ENCODE assay signal across 28 cellular contexts in the genomic region with DNA sequence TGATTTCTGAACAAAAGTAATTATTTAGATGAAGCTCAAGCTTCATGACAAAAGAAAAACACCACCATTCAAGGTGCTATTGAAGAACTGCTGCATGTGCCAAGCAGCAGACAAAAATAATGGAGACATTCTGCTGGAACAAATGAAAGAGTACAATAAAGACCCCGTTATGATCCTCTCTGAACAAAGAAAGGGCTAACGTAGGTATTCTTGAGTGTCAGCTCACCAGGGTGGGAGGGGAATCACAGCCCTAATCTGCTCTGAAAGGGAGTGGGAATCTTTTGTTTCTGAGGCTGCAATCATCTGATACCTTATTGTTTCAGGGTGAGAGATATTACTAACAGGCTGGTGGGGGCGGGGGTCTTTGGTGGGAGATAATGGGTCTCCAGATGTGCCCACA. TPM values are rescaled to one million over a fixed set of nuclear protein-coding genes. Genes with fewer than 3 reads are reported as not detected.
A peak's percentile ranks its signal among the peaks of the same experiment; 100 is the strongest.
DNase-seq lines count a peak whose midpoint lies in the region; ATAC-seq, FAIRE-seq and TF ChIP-seq lines count a peak whose summit lies in the region.
"Had no signal": no experiment of that assay in that cellular context is flagged by ENCODE, and none has a peak within 500 bp of the region (broad histone marks: within the 10 kb centered on the region; RNA-seq: fewer than 3 reads in every experiment).

No MANE protein-coding gene starts in this region.

- H2BK20ac ChIP-seq in H1 (ENCODE audit: low read length): no peak overlapping the region

- DNase-seq in NCI-H1105 treated with DMSO at 0.1 percent for 48 hours (lab: John Stamatoyannopoulos, UW) (peak; percentile 61), NCI-H1105 (lab: John Stamatoyannopoulos, UW) (no peak), NCI-H2227 (lab: John Stamatoyannopoulos, UW; ENCODE audit: unreplicated experiment) (peak; percentile 70), H1 (ENCODE audit: low read depth in 1 of 2, low spot score in 2 of 2) (no peak), neuronal stem cell (ENCODE audit: low spot score) (peak; percentile 81), MCF 10A (ENCODE audit: unreplicated experiment) (no peak)
- DNase-seq in naive thymus-derived CD4-positive, alpha-beta T cell: no peak
- DNase-seq in activated CD4-positive, alpha-beta memory T cell treated with anti-CD3 and anti-CD28 coated beads for 36 hours: no peak
- DNase-seq: activated CD8-positive, alpha-beta T cell treated with anti-CD3 and anti-CD28 coated beads for 36 hours; activated gamma-delta T cell; adrenal gland; colonic mucosa; GDM1; GOT3; hypothalamus; mucosa of descending colon; NCI-H1092 treated with DMSO at 0.1 percent for 48 hours; NCI-H2081 treated with DMSO at 0.1 percent for 48 hours; NCI-H510A treated with DMSO at 0.1 percent for 48 hours; SHP77 treated with DMSO at 0.1 percent for 48 hours; stimulated activated CD8-positive, alpha-beta memory T cell treated with anti-CD3 and anti-CD28 coated beads, Interleukin-4, amount 100 ng/mL, for 48 hours; transverse colon had no signal

- no TSS peak for BruUV-seq in MCF 10A (replicated peaks; lab: Mats Ljungman, UMichigan)

- no peak overlapping the region for H2BK15ac ChIP-seq in H1 (ENCODE audit: low read length)
- H2BK15ac ChIP-seq in neuronal stem cell (ENCODE audit: low read length): no peak overlapping the region

- no peaks in the 10 kb centered on the region; the same call in 1 of the 2 replicates for H3K23me2 ChIP-seq in H1 (ENCODE audit: low read depth, low read length)

- TF ChIP-seq POLR2A in H1 (IDR thresholded peaks at IDR 0.05; ENCODE audit: control extremely low read depth in 1 of 2, low read depth in 2 of 2, low read length in 2 of 2): no peak

- CTCF ChIA-PET in H1 (lab: Charles Lee; ENCODE audit: partially characterized antibody) (no interaction called here), MCF 10A (lab: Yijun Ruan, JAX) (interaction anchor here (0.6 to 1.7 kb wide), 4 partner anchors 16 to 191 kb away, joined by 3 to 8 read pairs (median 3); no protein-coding TSS in a partner anchor)
- CTCF ChIA-PET in naive thymus-derived CD4-positive, alpha-beta T cell (lab: Charles Lee): interaction anchor here (0.6 to 0.7 kb wide), 2 partner anchors 47 to 1513 kb away, joined by 3 to 4 read pairs; no protein-coding TSS in a partner anchor
- CTCF ChIA-PET in activated CD4-positive, alpha-beta memory T cell treated with anti-CD3 and anti-CD28 coated beads for 36 hours (lab: Charles Lee): interaction anchor here (1.0 to 1.4 kb wide), 2 partner anchors 54 to 149 kb away, joined by 3 to 4 read pairs; no protein-coding TSS in a partner anchor

- peaks cover 0 to 2% of the 10 kb centered on the region in 2 experiments for H4K20me1 ChIP-seq in H1 (replicated peaks in 1 of 2; ENCODE audit: control insufficient read depth in 1 of 2, insufficient read depth in 2 of 2, low read length in 2 of 2)

- H3K27me3 ChIP-seq in H1 (replicated peaks in 1 of 4; ENCODE audit: control insufficient read depth in 3 of 4, extremely low read depth in 1 of 4, insufficient read depth in 3 of 4, low read length in 3 of 4): no peaks in the 10 kb centered on the region
- no peaks in the 10 kb centered on the region for H3K27me3 ChIP-seq in neuronal stem cell (ENCODE audit: control insufficient read depth in 3 of 3, insufficient read depth in 3 of 3, low read depth in 1 of 3, low read length in 3 of 3)
- H3K27me3 ChIP-seq in naive thymus-derived CD4-positive, alpha-beta T cell (ENCODE audit: control insufficient read depth in 2 of 2, insufficient read depth in 2 of 2, low read length in 2 of 2): no peaks in the 10 kb centered on the region
- H3K27me3 ChIP-seq: adrenal gland, colonic mucosa, esophagus muscularis mucosa, transverse colon had no signal

- peak overlapping the region in 3 of 10 donors; percentile 17 to 42 (median 25) for H3K4me3 Mint-ChIP-seq in naive thymus-derived CD4-positive, alpha-beta T cell
- H3K4me3 Mint-ChIP-seq in activated CD4-positive, alpha-beta memory T cell treated with anti-CD3 and anti-CD28 coated beads for 36 hours: no peak overlapping the region
- H3K4me3 Mint-ChIP-seq in MCF 10A (ENCODE audit: unreplicated experiment): no peak overlapping the region
- H3K4me3 Mint-ChIP-seq: activated CD8-positive, alpha-beta T cell treated with anti-CD3 and anti-CD28 coated beads for 36 hours had no signal

- H3K79me2 ChIP-seq in H1 (ENCODE audit: control insufficient read depth in 1 of 2, insufficient read depth in 2 of 2, low read length in 2 of 2): peaks cover 4 to 72% of the 10 kb centered on the region in 2 experiments; a peak in 3 of 4 replicates

- no peak for TF ChIP-seq EP300 in H1 (IDR thresholded peaks at IDR 0.05; ENCODE audit: borderline replicate concordance in 1 of 2, low read depth in 2 of 2, low read length in 2 of 2)

- H3K9ac ChIP-seq in H1 (replicated peaks in 1 of 4; ENCODE audit: extremely low read depth in 1 of 4, low read depth in 3 of 4, low read length in 3 of 4) (no peak overlapping the region), neuronal stem cell (ENCODE audit: low read depth, low read length, poor library complexity) (no peak overlapping the region)

- no peak overlapping the region for H3K14ac ChIP-seq in H1 (ENCODE audit: insufficient read length)
- no peak overlapping the region for H3K14ac ChIP-seq in neuronal stem cell (ENCODE audit: low read length)

- peak overlapping the region in 1 of 4 experiments; percentile 10; a peak in 2 of 8 replicates for H3K4me3 ChIP-seq in H1 (ENCODE audit: extremely low read depth in 1 of 4, insufficient read depth in 2 of 4, low read depth in 3 of 4, low read length in 4 of 4)
- no peak overlapping the region for H3K4me3 ChIP-seq in neuronal stem cell (ENCODE audit: low read length in 2 of 2)
- no peak overlapping the region for H3K4me3 ChIP-seq in naive thymus-derived CD4-positive, alpha-beta T cell (ENCODE audit: low read length)
- H3K4me3 ChIP-seq: adrenal gland, colonic mucosa, esophagus muscularis mucosa, mucosa of descending colon, prostate gland, transverse colon had no signal

- no peak overlapping the region for H2AK5ac ChIP-seq in H1 (ENCODE audit: low read depth, low read length)
- no peak overlapping the region for H2AK5ac ChIP-seq in neuronal stem cell (ENCODE audit: low read depth, low read length)

- no peak overlapping the region for H2AFZ ChIP-seq in H1 (ENCODE audit: low read length)
- H2AFZ ChIP-seq in neuronal stem cell (ENCODE audit: low read length): no peak overlapping the region

- no peak overlapping the region for H2BK120ac ChIP-seq in H1 (replicated peaks; ENCODE audit: low read depth, low read length)
- no peak overlapping the region for H2BK120ac ChIP-seq in neuronal stem cell (ENCODE audit: low read depth, low read length)

- H3K4me2 ChIP-seq in H1 (ENCODE audit: insufficient read depth in 1 of 2, low read depth in 2 of 2, low read length in 2 of 2) (peak overlapping the region in 1 of 2 experiments; percentile 14; a peak in 1 of 4 replicates), neuronal stem cell (ENCODE audit: insufficient read depth, low read length, poor library complexity, severe bottlenecking) (no peak overlapping the region)

- H4K8ac ChIP-seq in H1 (ENCODE audit: extremely low read depth, insufficient read depth, low read length) (no peak overlapping the region), neuronal stem cell (ENCODE audit: low read depth, low read length) (no peak overlapping the region)

- H4K91ac ChIP-seq in H1 (replicated peaks; ENCODE audit: insufficient read length, low read length): no peak overlapping the region
- H4K91ac ChIP-seq in neuronal stem cell (ENCODE audit: low read depth, low read length, poor library complexity): no peak overlapping the region

- no peaks in the 10 kb centered on the region for H3K27me3 Mint-ChIP-seq in naive thymus-derived CD4-positive, alpha-beta T cell
- no peaks in the 10 kb centered on the region for H3K27me3 Mint-ChIP-seq in activated CD4-positive, alpha-beta memory T cell treated with anti-CD3 and anti-CD28 coated beads for 36 hours
- no peaks in the 10 kb centered on the region for H3K27me3 Mint-ChIP-seq in MCF 10A (ENCODE audit: insufficient read depth, unreplicated experiment)
- H3K27me3 Mint-ChIP-seq: activated CD8-positive, alpha-beta T cell treated with anti-CD3 and anti-CD28 coated beads for 36 hours had no signal

- peaks cover 0 to 3% (median 0%) of the 10 kb centered on the region in 11 donors for H3K9me3 Mint-ChIP-seq in naive thymus-derived CD4-positive, alpha-beta T cell
- no peaks in the 10 kb centered on the region for H3K9me3 Mint-ChIP-seq in activated CD4-positive, alpha-beta memory T cell treated with anti-CD3 and anti-CD28 coated beads for 36 hours
- H3K9me3 Mint-ChIP-seq in MCF 10A (ENCODE audit: unreplicated experiment): no peaks in the 10 kb centered on the region
- H3K9me3 Mint-ChIP-seq: activated CD8-positive, alpha-beta T cell treated with anti-CD3 and anti-CD28 coated beads for 36 hours had no signal

- no peak overlapping the region for H3K56ac ChIP-seq in H1 (replicated peaks; ENCODE audit: insufficient read length, low read depth, low read length)

- TF ChIP-seq RAD21 in H1 (IDR thresholded peaks at IDR 0.05 in 1 of 2, conservative IDR thresholded peaks at IDR 0.05 in 1 of 2; ENCODE audit: low read depth in 2 of 2, low read length in 2 of 2): no peak

- peaks cover 4 to 24% (median 19%) of the 10 kb centered on the region in 5 donors for H3K36me3 Mint-ChIP-seq in naive thymus-derived CD4-positive, alpha-beta T cell
- H3K36me3 Mint-ChIP-seq in activated CD4-positive, alpha-beta memory T cell treated with anti-CD3 and anti-CD28 coated beads for 36 hours: peaks cover 17% of the 10 kb centered on the region
- peaks cover 17% of the 10 kb centered on the region for H3K36me3 Mint-ChIP-seq in MCF 10A (ENCODE audit: insufficient read depth, unreplicated experiment)

- WGBS in H1 (ENCODE audit: extremely low coverage in 1 of 2, insufficient coverage in 1 of 2, insufficient read length in 1 of 2, insufficient replicate concordance in 2 of 2, low coverage in 1 of 2, low lambda C conversion rate in 2 of 2, missing lambda C conversion rate in 1 of 2), 2 experiments: 60% methylated on average over 3 of the region's 3 CpGs; no CpG with 5 or more reads in 1 of the 2 experiments
- no CpG with 5 or more reads among the region's 3 CpGs for WGBS in neuronal stem cell (ENCODE audit: extremely low coverage in 2 of 2, insufficient read length in 2 of 2, insufficient replicate concordance in 1 of 2), 2 donors

- TF ChIP-seq CTCF in H1 (IDR thresholded peaks at IDR 0.05; ENCODE audit: control extremely low read depth in 1 of 3, insufficient read depth in 1 of 3, low read depth in 1 of 3, low read length in 3 of 3): no peak
- no peak for TF ChIP-seq CTCF in MCF 10A (IDR thresholded peaks at IDR 0.05; ENCODE audit: unreplicated experiment)

- H3K23ac ChIP-seq in H1 (ENCODE audit: insufficient read length) (no peak overlapping the region), neuronal stem cell (ENCODE audit: low read depth, low read length, poor library complexity) (no peak overlapping the region)

- H4K5ac ChIP-seq in H1 (ENCODE audit: insufficient read length, low read depth, low read length): no peak overlapping the region

- peak overlapping the region in 3 of 9 donors; percentile 13 to 65 (median 31) for H3K27ac Mint-ChIP-seq in naive thymus-derived CD4-positive, alpha-beta T cell
- H3K27ac Mint-ChIP-seq in activated CD4-positive, alpha-beta memory T cell treated with anti-CD3 and anti-CD28 coated beads for 36 hours: no peak overlapping the region
- H3K27ac Mint-ChIP-seq in MCF 10A (ENCODE audit: low read depth, unreplicated experiment): no peak overlapping the region
- H3K27ac Mint-ChIP-seq: activated CD8-positive, alpha-beta T cell treated with anti-CD3 and anti-CD28 coated beads for 36 hours had no signal

- POLR2A ChIA-PET in H1 (lab: Charles Lee; ENCODE audit: partially characterized antibody) (interaction anchor here (0.5 to 3.9 kb wide), 3 partner anchors 8 to 507 kb away, joined by 3 to 21 read pairs (median 9); partner anchors contain the start of gene CEMIP2), MCF 10A (lab: Yijun Ruan, JAX) (interaction anchor here (1.3 kb wide), 1 partner anchor 10 kb away, joined by 4 read pairs; no protein-coding TSS in a partner anchor)
- POLR2A ChIA-PET in naive thymus-derived CD4-positive, alpha-beta T cell (lab: Charles Lee): no interaction called here
- POLR2A ChIA-PET in activated CD4-positive, alpha-beta memory T cell treated with anti-CD3 and anti-CD28 coated beads for 36 hours (lab: Charles Lee): no interaction called here

- H3K9me3 ChIP-seq in H1 (ENCODE audit: insufficient read depth in 2 of 2, low read depth in 1 of 2, low read length in 1 of 2) (no peaks in the 10 kb centered on the region), neuronal stem cell (replicated peaks in 1 of 2; ENCODE audit: control insufficient read depth in 2 of 2, insufficient read depth in 1 of 2, low read depth in 1 of 2, low read length in 2 of 2) (no peaks in the 10 kb centered on the region)
- no peaks in the 10 kb centered on the region for H3K9me3 ChIP-seq in naive thymus-derived CD4-positive, alpha-beta T cell (ENCODE audit: control insufficient read depth in 2 of 3, low read length in 3 of 3)
- H3K9me3 ChIP-seq: adrenal gland, colonic mucosa, esophagus muscularis mucosa, mucosa of descending colon, prostate gland, transverse colon had no signal

- H3K4ac ChIP-seq in H1 (replicated peaks; ENCODE audit: insufficient read length, low read depth, low read length) (no peak overlapping the region), neuronal stem cell (ENCODE audit: low read length) (no peak overlapping the region)

- H3K4me1 ChIP-seq in H1 (replicated peaks in 1 of 4; ENCODE audit: control insufficient read depth in 3 of 4, insufficient read depth in 4 of 4, low read length in 3 of 4) (peaks cover 2 to 17% (median 6%) of the 10 kb centered on the region in 4 experiments; a peak in 5 of 7 replicates), neuronal stem cell (ENCODE audit: control insufficient read depth in 2 of 2, insufficient read depth in 1 of 2, low read depth in 1 of 2, low read length in 2 of 2) (peaks cover 18 to 30% of the 10 kb centered on the region in 2 donors)
- H3K4me1 ChIP-seq in naive thymus-derived CD4-positive, alpha-beta T cell (ENCODE audit: control insufficient read depth in 2 of 2, insufficient read depth in 2 of 2, low read length in 2 of 2): peaks cover 12% of the 10 kb centered on the region in 2 donors
- H3K4me1 ChIP-seq: colonic mucosa, prostate gland had no signal

- H3K36me3 ChIP-seq in H1 (ENCODE audit: control insufficient read depth in 2 of 4, insufficient read depth in 4 of 4, low read length in 3 of 4) (peaks cover 0 to 20% (median 5%) of the 10 kb centered on the region in 4 experiments; a peak in 3 of 8 replicates), neuronal stem cell (replicated peaks in 1 of 2; ENCODE audit: control insufficient read depth in 2 of 2, insufficient read depth in 2 of 2, low read length in 2 of 2) (peaks cover 10 to 38% of the 10 kb centered on the region in 2 donors)
- peaks cover 3 to 15% (median 11%) of the 10 kb centered on the region in 3 experiments for H3K36me3 ChIP-seq in naive thymus-derived CD4-positive, alpha-beta T cell (ENCODE audit: control insufficient read depth in 2 of 3, insufficient read depth in 3 of 3, low read length in 3 of 3)
- H3K36me3 ChIP-seq: adrenal gland, prostate gland had no signal

- H2BK5ac ChIP-seq in H1 (ENCODE audit: low read depth, low read length) (no peak overlapping the region), neuronal stem cell (ENCODE audit: low read length) (no peak overlapping the region)

- H2BK12ac ChIP-seq in H1 (ENCODE audit: low read depth, low read length): no peak overlapping the region
- no peak overlapping the region for H2BK12ac ChIP-seq in neuronal stem cell (ENCODE audit: low read length)

- peak overlapping the region; percentile 34; the same call in 1 of the 2 replicates for H3K18ac ChIP-seq in H1 (ENCODE audit: extremely low read depth, low read length)
- H3K18ac ChIP-seq in neuronal stem cell (ENCODE audit: low read length): no peak overlapping the region

- H3K79me1 ChIP-seq in H1 (ENCODE audit: low read depth, low read length): 0 out of 2 replicates have a peak, but pooled peaks cover 2% of the 10 kb centered on the region
- H3K79me1 ChIP-seq in neuronal stem cell (ENCODE audit: low read depth, low read length): peaks cover 1% of the 10 kb centered on the region

- H3K4me1 Mint-ChIP-seq in naive thymus-derived CD4-positive, alpha-beta T cell: peaks cover 33 to 81% (median 68%) of the 10 kb centered on the region in 7 donors
- peaks cover 56% of the 10 kb centered on the region for H3K4me1 Mint-ChIP-seq in activated CD4-positive, alpha-beta memory T cell treated with anti-CD3 and anti-CD28 coated beads for 36 hours (ENCODE audit: low read depth)
- H3K4me1 Mint-ChIP-seq in MCF 10A (ENCODE audit: insufficient read depth, unreplicated experiment): peaks cover 7% of the 10 kb centered on the region

- no peak for FAIRE-seq in H1 (lab: Jason Lieb, UNC)
- FAIRE-seq: bronchial epithelial cell, GM18507, islet of Langerhans had no signal

- no peak overlapping the region for H3K27ac ChIP-seq in H1 (ENCODE audit: low read depth, low read length)
- peak overlapping the region; percentile 96 for H3K27ac ChIP-seq in neuronal stem cell (replicated peaks; ENCODE audit: low read length)
- no peak overlapping the region for H3K27ac ChIP-seq in naive thymus-derived CD4-positive, alpha-beta T cell (ENCODE audit: low read depth, low read length)
- H3K27ac ChIP-seq: 22Rv1, adrenal gland, colonic mucosa, esophagus muscularis mucosa, prostate gland, transverse colon had no signal

- ATAC-seq in naive thymus-derived CD4-positive, alpha-beta T cell: no peak
- ATAC-seq: activated CD8-positive, alpha-beta T cell treated with anti-CD3 and anti-CD28 coated beads for 36 hours; mucosa of descending colon had no signal

- intact Hi-C loops in naive thymus-derived CD4-positive, alpha-beta T cell (cut with micrococcal nuclease): loop anchor here in 1 of 2 donors (1.0 kb wide), 1 partner anchor 10 kb away; no protein-coding TSS in a partner anchor
- intact Hi-C loops in activated CD4-positive, alpha-beta memory T cell treated with anti-CD3 and anti-CD28 coated beads for 36 hours (cut with micrococcal nuclease): no loop called here
- intact Hi-C loops in MCF 10A (cut with micrococcal nuclease): no loop called here

RNA-seq across cellular contexts. Expression of gene CEMIP2, which starts 15.4 kb away (rescaled TPM):
- 46.0 and 52.1 TPM in 2 replicates for total RNA-seq in H1 (2021; fragmentation: NEBNext Ultra II Directional; extraction: Animal tissue kit (Norgen Biotek cat#: 25700))
- 25.2 and 30.8 TPM in 2 replicates for polyA plus RNA-seq in H1 (2011; rRNA removed)
- 34.9 TPM for polyA plus RNA-seq in H1 (2011; cell fraction: cytosol; rRNA removed)
- 64.9 TPM for polyA plus RNA-seq in H1 (2011; cell fraction: nucleus; rRNA removed)
- 24.5 to 33.5 TPM (median 30.2 TPM) in 4 replicates for polyA plus RNA-seq in H1 (2012, experiment 1 of 2)
- polyA plus RNA-seq in H1 (2012, experiment 2 of 2): 2.1 TPM
- 36.3 TPM for polyA plus RNA-seq in H1 (2013, experiment 1 of 2)
- polyA plus RNA-seq in H1 (2013, experiment 2 of 2): 40.1 TPM
- 140 and 161 TPM in 2 replicates for polyA minus RNA-seq in H1 (2011; rRNA and poly(A)+ RNA removed)
- 47.6 TPM for polyA minus RNA-seq in H1 (2011; cell fraction: cytosol; rRNA and poly(A)+ RNA removed)
- polyA minus RNA-seq in H1 (2011; cell fraction: nucleus; rRNA and poly(A)+ RNA removed): 155 TPM
- 79.6 TPM for polyA plus RNA-seq in neuronal stem cell (2013, experiment 1 of 2)
- polyA plus RNA-seq in neuronal stem cell (2013, experiment 2 of 2): 79.1 TPM
- total RNA-seq in naive thymus-derived CD4-positive, alpha-beta T cell: 100 to 1,000 TPM in 3 of 5 experiments, 10 to 100 TPM in 2; 69.5 to 183 (median 103) TPM
- 10 to 100 TPM; 17.6 to 29.6 TPM for polyA plus RNA-seq in naive thymus-derived CD4-positive, alpha-beta T cell
- total RNA-seq in activated CD4-positive, alpha-beta memory T cell treated with anti-CD3 and anti-CD28 coated beads for 36 hours: 10 to 100 TPM; 56.5 to 70.1 TPM
- total RNA-seq in MCF 10A (2022): 13.7 and 17.7 TPM in 2 replicates

Comparison
In these comparisons a context has a peak if more than half of its experiments do, and no peak if none do; other contexts are left out.
1. DNase-seq: peak in NCI-H1105 treated with DMSO at 0.1 percent for 48 hours (single experiment), NCI-H2227 (single experiment) and neuronal stem cell (single experiment); none in NCI-H1105 (single experiment), H1 (0 of 2), naive thymus-derived CD4-positive, alpha-beta T cell (0 of 9), activated CD4-positive, alpha-beta memory T cell treated with anti-CD3 and anti-CD28 coated beads for 36 hours (single experiment) and MCF 10A (single experiment).
2. POLR2A ChIA-PET loops: an anchor here in H1 (0.5 to 3.9 kb wide) and MCF 10A (1.3 kb wide); none called in naive thymus-derived CD4-positive, alpha-beta T cell and activated CD4-positive, alpha-beta memory T cell treated with anti-CD3 and anti-CD28 coated beads for 36 hours.